Comparison of ENCODE assay signal across 9 cellular contexts in the genomic region with DNA sequence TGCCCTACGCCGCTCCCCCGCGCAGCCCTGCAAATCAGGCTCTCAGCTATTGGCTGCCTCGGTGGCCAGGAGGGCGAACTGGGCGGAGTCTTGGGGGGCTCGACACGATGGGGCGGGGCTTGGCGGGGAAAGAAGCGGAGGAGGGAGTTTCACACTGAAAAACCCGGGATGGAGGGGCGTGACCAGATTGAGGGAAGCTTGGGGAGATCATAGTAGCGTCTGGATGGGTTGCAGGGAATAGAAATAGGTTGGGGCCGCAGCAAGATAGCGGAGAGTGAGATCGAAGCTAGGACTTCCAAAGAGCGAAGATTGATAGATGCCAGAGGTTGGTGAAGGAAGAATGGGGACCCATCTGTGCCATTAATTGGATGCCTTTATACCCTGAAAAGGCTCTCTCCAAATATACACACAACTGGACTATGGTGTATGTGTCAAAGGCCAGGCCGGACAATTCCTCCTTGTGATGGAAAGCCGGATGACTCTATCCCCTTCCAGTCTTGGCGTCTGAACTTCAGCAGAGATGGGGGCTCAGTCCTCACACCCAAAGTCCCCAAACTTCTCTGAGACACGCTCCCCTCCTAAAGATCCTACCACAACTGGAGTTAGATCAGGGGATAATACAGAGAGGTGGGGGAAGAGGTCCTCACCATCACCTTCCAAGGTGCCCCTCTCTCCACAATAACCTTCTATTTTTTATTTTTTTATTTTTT. TPM values are rescaled to one million over a fixed set of nuclear protein-coding genes. Genes with fewer than 3 reads are reported as not detected.
DNase-seq lines count a peak whose midpoint lies in the region; ATAC-seq and TF ChIP-seq lines count a peak whose summit lies in the region.
"Had no signal": no experiment of that assay in that cellular context is flagged by ENCODE, and none has a peak within 500 bp of the region (broad histone marks: within the 10 kb centered on the region; RNA-seq: fewer than 3 reads in every experiment).

No MANE protein-coding gene starts in this region.

- H3K4me1 Mint-ChIP-seq in CD4-positive, alpha-beta memory T cell: peaks cover 4 to 17% (median 7%) of the 10 kb centered on the region in 4 donors
- peaks cover 16% of the 10 kb centered on the region for H3K4me1 Mint-ChIP-seq in neural crest cell

- H3K36me3 Mint-ChIP-seq in CD4-positive, alpha-beta memory T cell: no peaks in the 10 kb centered on the region
- no peaks in the 10 kb centered on the region for H3K36me3 Mint-ChIP-seq in neural crest cell (ENCODE audit: low read depth)

- no peak for TF ChIP-seq EP300 in upper lobe of left lung (IDR thresholded peaks at IDR 0.05)

- no peak for TF ChIP-seq POLR2A in upper lobe of left lung (IDR thresholded peaks at IDR 0.05)

- POLR2A ChIA-PET in CD4-positive, alpha-beta memory T cell (lab: Charles Lee; ENCODE audit: partially characterized antibody): interaction anchor here (0.7 to 2.1 kb wide), 3 partner anchors 10 to 17 kb away, joined by 3 to 5 read pairs (median 4); no protein-coding TSS in a partner anchor

- H3K27ac ChIP-seq in CD4-positive, alpha-beta memory T cell (ENCODE audit: low read depth, low read length): no peak overlapping the region
- H3K27ac ChIP-seq in fibroblast of lung (ENCODE audit: insufficient read depth, low read length) (no peak overlapping the region), upper lobe of left lung (no peak overlapping the region)

- H3K27ac Mint-ChIP-seq in CD4-positive, alpha-beta memory T cell: peak overlapping the region in 3 of 7 donors; percentile 30 to 54 (median 33)
- H3K27ac Mint-ChIP-seq in neural crest cell (ENCODE audit: unreplicated experiment): no peak overlapping the region

- no peaks in the 10 kb centered on the region for H3K79me2 ChIP-seq in fibroblast of lung (ENCODE audit: control insufficient read depth, insufficient read depth, low read length)

- no peak overlapping the region for H3K4me3 ChIP-seq in CD4-positive, alpha-beta memory T cell (ENCODE audit: low read length in 2 of 2)
- H3K4me3 ChIP-seq in fibroblast of lung (replicated peaks in 1 of 4; ENCODE audit: control extremely low read depth in 1 of 4, insufficient read depth in 1 of 4, low read depth in 3 of 4, low read length in 4 of 4) (peak overlapping the region in 2 of 4 experiments; percentile 42 to 47), upper lobe of left lung (peak overlapping the region in 3 of 4 donors; percentile 28 to 49 (median 38))

- H3K4me2 ChIP-seq in fibroblast of lung (ENCODE audit: extremely low read depth, insufficient read depth, low read length): peak overlapping the region; percentile 71

- 15 to 17% methylated on average over 22 to 23 of the region's 23 CpGs for WGBS in upper lobe of left lung, 2 donors

- ATAC-seq in upper lobe of left lung (ENCODE audit: low FRiP score in 2 of 2): peak in 1 of 2 donors; percentile 90
- no peak for ATAC-seq in GM21360 (IDR thresholded peaks at IDR 0.05; ENCODE audit: unreplicated experiment)
- ATAC-seq in GM21367 (IDR thresholded peaks at IDR 0.05; ENCODE audit: unreplicated experiment): no peak

- H3K4me1 ChIP-seq in CD4-positive, alpha-beta memory T cell (ENCODE audit: insufficient read depth, low read length): peaks cover 16% of the 10 kb centered on the region
- H3K4me1 ChIP-seq in fibroblast of lung (ENCODE audit: control insufficient read depth, extremely low read depth, insufficient read depth, low read length) (no peaks in the 10 kb centered on the region), upper lobe of left lung (peaks cover 19 to 23% (median 22%) of the 10 kb centered on the region in 4 donors)

- peaks cover 0 to 2% (median 0%) of the 10 kb centered on the region in 8 donors for H3K9me3 Mint-ChIP-seq in CD4-positive, alpha-beta memory T cell
- no peaks in the 10 kb centered on the region for H3K9me3 Mint-ChIP-seq in neural crest cell

- intact Hi-C loops in CD4-positive, alpha-beta memory T cell (cut with micrococcal nuclease): no loop called here

- CTCF ChIA-PET in CD4-positive, alpha-beta memory T cell (lab: Charles Lee; ENCODE audit: partially characterized antibody): interaction anchor here (1.0 kb wide), 1 partner anchor 13 kb away, joined by 4 read pairs; no protein-coding TSS in a partner anchor

- no peaks in the 10 kb centered on the region for H4K20me1 ChIP-seq in fibroblast of lung (ENCODE audit: control insufficient read depth, extremely low read depth, insufficient read depth, low read length)

- no peak for DNase-seq in CD4-positive, alpha-beta memory T cell
- DNase-seq in NCI-H146 (lab: John Stamatoyannopoulos, UW) (peak; percentile 83), fibroblast of lung (ENCODE audit: low read depth in 2 of 2) (peak; percentile 30 to 44), neural crest cell (ENCODE audit: low read depth, low spot score) (peak; percentile 91), upper lobe of left lung (peak in 1 of 2 donors; percentile 86)
- DNase-seq in activated CD8-positive, alpha-beta memory T cell treated with anti-CD3 and anti-CD28 coated beads, Interleukin-2, amount 50 U/mL, for 4 hours: peak; percentile 75

- H3K27me3 Mint-ChIP-seq in CD4-positive, alpha-beta memory T cell: peaks cover 24 to 38% of the 10 kb centered on the region in 2 donors
- H3K27me3 Mint-ChIP-seq in neural crest cell (ENCODE audit: low read depth): peaks cover 57% of the 10 kb centered on the region

- H3K36me3 ChIP-seq in CD4-positive, alpha-beta memory T cell (ENCODE audit: insufficient read depth, low read length): no peaks in the 10 kb centered on the region
- H3K36me3 ChIP-seq in fibroblast of lung (ENCODE audit: control insufficient read depth, insufficient read depth, low read length) (no peaks in the 10 kb centered on the region), upper lobe of left lung (no peaks in the 10 kb centered on the region)

- peak overlapping the region; percentile 67 to 84 (median 72) for H3K4me3 Mint-ChIP-seq in CD4-positive, alpha-beta memory T cell
- peak overlapping the region; percentile 81 for H3K4me3 Mint-ChIP-seq in neural crest cell

- H3K27me3 ChIP-seq in CD4-positive, alpha-beta memory T cell (ENCODE audit: insufficient read depth, low read length): peaks cover 19% of the 10 kb centered on the region
- H3K27me3 ChIP-seq in fibroblast of lung (ENCODE audit: control insufficient read depth, insufficient read depth, low read length): peaks cover 47% of the 10 kb centered on the region
- peaks cover 0 to 30% (median 17%) of the 10 kb centered on the region in 4 donors for H3K27me3 ChIP-seq in upper lobe of left lung

- TF ChIP-seq CTCF in fibroblast of lung (conservative IDR thresholded peaks at IDR 0.05 in 1 of 2, IDR thresholded peaks at IDR 0.05 in 1 of 2; ENCODE audit: low read depth in 1 of 2, low read length in 2 of 2): no peak
- TF ChIP-seq CTCF in neural crest cell (conservative IDR thresholded peaks at IDR 0.05): no peak
- no peak for TF ChIP-seq CTCF in upper lobe of left lung (IDR thresholded peaks at IDR 0.05)

- H3K9me3 ChIP-seq in CD4-positive, alpha-beta memory T cell (ENCODE audit: control insufficient read depth in 1 of 2, low read length in 2 of 2): no peaks in the 10 kb centered on the region
- H3K9me3 ChIP-seq in fibroblast of lung (ENCODE audit: control insufficient read depth, insufficient read depth, low read depth, low read length) (no peaks in the 10 kb centered on the region), upper lobe of left lung (no peaks in the 10 kb centered on the region)

- H3K9ac ChIP-seq in fibroblast of lung (ENCODE audit: insufficient read depth, low read length): no peak overlapping the region

- no peak overlapping the region for H2AFZ ChIP-seq in fibroblast of lung (ENCODE audit: low read length)

RNA-seq across cellular contexts. Expression of a gene that starts 0.4 kb away (rescaled TPM):
- not detected for total RNA-seq in CD4-positive, alpha-beta memory T cell
- not detected for polyA plus RNA-seq in CD4-positive, alpha-beta memory T cell
- total RNA-seq in fibroblast of lung (under 0.01 TPM in 1 of 2 replicates, not detected in the other), neural crest cell (1.0 and 1.2 TPM in 2 replicates), upper lobe of left lung (1 to 10 TPM in 1 of 6 donors, under 1 TPM in 3, not detected in 2; 0.24 to 1.1 (median 0.48) TPM)
- 0.01 TPM in 1 of 2 replicates, not detected in the other for polyA plus RNA-seq in fibroblast of lung
- polyA plus RNA-seq in fibroblast of lung (2012): not detected in 2 replicates
- not detected in 2 replicates for polyA minus RNA-seq in fibroblast of lung (ENCODE audit: low replicate concordance)
- total RNA-seq: epithelial cell of proximal tubule had no signal

RNA-seq across cellular contexts. Expression of a gene that starts 26.0 kb away (rescaled TPM):
- 1,000 to 10,000 TPM; 3,210 to 3,299 TPM for total RNA-seq in CD4-positive, alpha-beta memory T cell
- polyA plus RNA-seq in CD4-positive, alpha-beta memory T cell: 1,000 to 10,000 TPM; 2,224 to 3,294 TPM
- total RNA-seq in fibroblast of lung (1,378 and 1,996 TPM in 2 replicates), neural crest cell (1,874 and 1,957 TPM in 2 replicates), upper lobe of left lung (1,000 to 10,000 TPM; 1,356 to 1,902 (median 1,599) TPM)
- 1,814 and 2,237 TPM in 2 replicates for polyA plus RNA-seq in fibroblast of lung
- polyA plus RNA-seq in fibroblast of lung (2012): 2,049 and 2,331 TPM in 2 replicates
- polyA minus RNA-seq in fibroblast of lung (ENCODE audit: low replicate concordance): 547 and 575 TPM in 2 replicates

RNA-seq across cellular contexts. Expression of a gene that starts 28.7 kb away (rescaled TPM):
- total RNA-seq in CD4-positive, alpha-beta memory T cell: 10 to 100 TPM; 22.2 to 25.7 TPM
- 1 to 10 TPM in 1 of 2 donors, under 1 TPM in 1; 0.20 to 2.0 TPM for polyA plus RNA-seq in CD4-positive, alpha-beta memory T cell
- 2.3 and 5.9 TPM in 2 replicates for total RNA-seq in fibroblast of lung
- polyA plus RNA-seq in fibroblast of lung: 4.2 and 5.7 TPM in 2 replicates
- 4.6 and 6.2 TPM in 2 replicates for polyA plus RNA-seq in fibroblast of lung (2012)
- 5.1 and 5.8 TPM in 2 replicates for polyA minus RNA-seq in fibroblast of lung (ENCODE audit: low replicate concordance)
- 15.3 and 16.2 TPM in 2 replicates for total RNA-seq in neural crest cell
- 100 to 1,000 TPM in 1 of 6 donors, 10 to 100 TPM in 5; 28.8 to 149 (median 34.0) TPM for total RNA-seq in upper lobe of left lung

Comparison
In these comparisons a context has a peak if more than half of its experiments do, and no peak if none do; other contexts are left out.
1. DNase-seq: peak in NCI-H146 (single experiment), activated CD8-positive, alpha-beta memory T cell treated with anti-CD3 and anti-CD28 coated beads, Interleukin-2, amount 50 U/mL, for 4 hours (single experiment), fibroblast of lung (2 of 2) and neural crest cell (single experiment); none in CD4-positive, alpha-beta memory T cell (0 of 5).
2. H3K4me3 ChIP-seq: peak in upper lobe of left lung (3 of 4); none in CD4-positive, alpha-beta memory T cell (0 of 2).